8 cellular contexts compared by ENCODE assay signal in genomic region chr11:842370-843002, GRCh38. TPM values are rescaled to one million over a fixed set of nuclear protein-coding genes. Genes with fewer than 3 reads are reported as not detected.
A peak's percentile ranks its signal among the peaks of the same experiment; 100 is the strongest.
DNase-seq lines count a peak whose midpoint lies in the region; ATAC-seq and TF ChIP-seq lines count a peak whose summit lies in the region.

TSS of gene POLR2L (minus strand) at chr11:842529. CDS start at chr11:842508, 21 bp downstream.
TSS of gene TSPAN4 (plus strand) at chr11:842852. CDS start at chr11:850305, 7,453 bp downstream.

- H3K27me3 Mint-ChIP-seq in MCF 10A (ENCODE audit: insufficient read depth, unreplicated experiment): no peaks in the 10 kb centered on the region

- peak within 1 kb of the TSS; percentile 90 for H3K27ac Mint-ChIP-seq in MCF 10A (ENCODE audit: low read depth, unreplicated experiment)

- H3K36me3 Mint-ChIP-seq in MCF 10A (ENCODE audit: insufficient read depth, unreplicated experiment): peaks cover 57% of the 10 kb centered on the region

- H3K4me2 ChIP-seq in skeletal muscle satellite cell (ENCODE audit: low read length): peak within 1 kb of the TSS; percentile 90

- H3K27me3 ChIP-seq in skeletal muscle satellite cell (ENCODE audit: control insufficient read depth, insufficient read depth, low read length): no peaks in the 10 kb centered on the region

- peak within 1 kb of the TSS; percentile 97 for H3K9ac ChIP-seq in skeletal muscle satellite cell (ENCODE audit: low read depth, low read length)

- CTCF ChIA-PET in MCF 10A (lab: Yijun Ruan, JAX): no interaction called here

- no peak for TF ChIP-seq CTCF in VCaP (conservative IDR thresholded peaks at IDR 0.05)
- TF ChIP-seq CTCF in MCF 10A (IDR thresholded peaks at IDR 0.05; ENCODE audit: unreplicated experiment): no peak

- H3K27ac ChIP-seq in VCaP: peak within 1 kb of the TSS; percentile 95

- peaks cover 68% of the 10 kb centered on the region for H3K4me1 ChIP-seq in skeletal muscle satellite cell (ENCODE audit: control insufficient read depth, insufficient read depth, low read length)

- peak within 1 kb of the TSS; percentile 87 for H3K4me3 Mint-ChIP-seq in MCF 10A (ENCODE audit: unreplicated experiment)

- H3K4me1 Mint-ChIP-seq in MCF 10A (ENCODE audit: insufficient read depth, unreplicated experiment): peaks cover 31% of the 10 kb centered on the region

- no peaks in the 10 kb centered on the region for H3K9me3 Mint-ChIP-seq in MCF 10A (ENCODE audit: unreplicated experiment)

- intact Hi-C loops in MCF 10A (cut with micrococcal nuclease): loop anchor here (5.0 kb wide), 1 partner anchor 35 kb away; the partner anchor contains the start of genes PIDD1 and RPLP2

- H3K36me3 ChIP-seq in skeletal muscle satellite cell (ENCODE audit: insufficient read depth, low read length): peaks cover 38% of the 10 kb centered on the region

- DNase-seq in NCI-H1436 (lab: John Stamatoyannopoulos, UW): peak; percentile 82
- DNase-seq in NCI-H1436 treated with DMSO at 0.1 percent for 48 hours (lab: John Stamatoyannopoulos, UW): no peak
- DNase-seq in NCI-H2029 treated with DMSO at 0.1 percent for 48 hours (lab: John Stamatoyannopoulos, UW): peak; percentile 37
- DNase-seq in MCF 10A (ENCODE audit: unreplicated experiment): peak; percentile 87

- POLR2A ChIA-PET in MCF 10A (lab: Yijun Ruan, JAX): interaction anchor here (0.6 to 7.2 kb wide), 11 partner anchors 8 to 467 kb away, joined by 3 to 141 read pairs (median 8); partner anchors contain the start of genes CD151, CHID1, PNPLA2 and RPLP2

- ATAC-seq in HG02884 (IDR thresholded peaks at IDR 0.05; ENCODE audit: unreplicated experiment): peak; percentile 58

- H3K4me3 ChIP-seq in iPS-18c (ENCODE audit: insufficient read depth, low read depth, low read length) (peak within 1 kb of the TSS; percentile 93), skeletal muscle satellite cell (ENCODE audit: low read length) (peak within 1 kb of the TSS; percentile 98)

- H3K9me3 ChIP-seq in iPS-18c (ENCODE audit: control insufficient read depth, insufficient read depth, low read length): no peaks in the 10 kb centered on the region
- H3K9me3 ChIP-seq in skeletal muscle satellite cell (replicated peaks; ENCODE audit: low read length): no peaks in the 10 kb centered on the region

- BruUV-seq in MCF 10A (replicated peaks; lab: Mats Ljungman, UMichigan): no TSS peak

RNA-seq across cellular contexts. Expression of gene POLR2L, which starts in this region (rescaled TPM):
- total RNA-seq in MCF 10A (2022): 96.9 and 118 TPM in 2 replicates
- 122 and 169 TPM in 2 replicates for total RNA-seq in skeletal muscle satellite cell (2012; rRNA removed)

RNA-seq across cellular contexts. Expression of gene TSPAN4, which starts in this region (rescaled TPM):
- 118 and 148 TPM in 2 replicates for total RNA-seq in MCF 10A (2022)
- 120 and 175 TPM in 2 replicates for total RNA-seq in skeletal muscle satellite cell (2012; rRNA removed)
